Comparison of ENCODE assay signal across 1 cellular context in genomic region chr22:23057331-23057730, GRCh38.
TF ChIP-seq lines count a peak whose summit lies in the region.

No MANE protein-coding gene starts in this region.

TF ChIP-seq in K562, 482 proteins besides CTCF, POLR2A, EP300 and RAD21 (continued from another document):
- TF ChIP-seq PBX2 (CRISPR knock-in tag; IDR thresholded peaks at IDR 0.05; ENCODE audit: low read depth) (peak; percentile 16; the same call in 1 of the 2 replicates), PBX2 (tag; conservative IDR thresholded peaks at IDR 0.05; ENCODE audit: low read depth) (no peak), HDGF (IDR thresholded peaks at IDR 0.05) (no peak), PRMT5 (CRISPR knock-in tag; IDR thresholded peaks at IDR 0.05) (0 out of 2 replicates have a peak, but pooled peaks have one; percentile 19)
